Comparison of ENCODE assay signal across 14 cellular contexts in genomic region chr15:35912196-35912595, GRCh38.
A peak's percentile ranks its signal among the peaks of the same experiment; 100 is the strongest.
DNase-seq lines count a peak whose midpoint lies in the region; ATAC-seq, FAIRE-seq and TF ChIP-seq lines count a peak whose summit lies in the region.
"Had no signal": no experiment of that assay in that cellular context is flagged by ENCODE, and none has a peak within 500 bp of the region (broad histone marks: within the 10 kb centered on the region; RNA-seq: fewer than 3 reads in every experiment).

No MANE protein-coding gene starts in this region.

- H3K79me2 ChIP-seq in HepG2 (ENCODE audit: insufficient read depth, low read length) = no peaks in the 10 kb centered on the region

- H3K27me3 ChIP-seq in AG04450 (ENCODE audit: control insufficient read depth, insufficient read depth, low read length) = no peaks in the 10 kb centered on the region
- peaks cover 0 to 5% (median 0%) of the 10 kb centered on the region in 45 donors for H3K27me3 ChIP-seq in dorsolateral prefrontal cortex
- no peaks in the 10 kb centered on the region for H3K27me3 ChIP-seq in HepG2 (ENCODE audit: control insufficient read depth in 1 of 2, insufficient read depth in 2 of 2, low read length in 2 of 2)
- H3K27me3 ChIP-seq: sigmoid colon had no signal

- H3K9me3 ChIP-seq in AG04450 (ENCODE audit: control insufficient read depth, insufficient read depth, low read length) (peaks cover 2% of the 10 kb centered on the region; the same call in 1 of the 2 replicates), HepG2 (ENCODE audit: low read length) (no peaks in the 10 kb centered on the region)

- intact Hi-C loops in dorsolateral prefrontal cortex (cut with DNase I) = loop anchor here in 1 of 2 donors (10.0 kb wide), 1 partner anchor 157 kb away; no protein-coding TSS in a partner anchor
- intact Hi-C loops in HepG2 (cut with micrococcal nuclease; ENCODE audit: unreplicated experiment) = no loop called here

- no peak overlapping the region for H3K4me2 ChIP-seq in HepG2 (ENCODE audit: low read depth, low read length)

- CTCF ChIA-PET in AG04450 (lab: Charles Lee) = no interaction called here
- CTCF ChIA-PET in HepG2 (lab: Yijun Ruan, JAX; ENCODE audit: low intra/inter-chr PET ratio, low total read pairs) = no interaction called here

- no peak for FAIRE-seq in HepG2 (lab: Jason Lieb, UNC)

- no peak overlapping the region for H3K9ac ChIP-seq in HepG2 (ENCODE audit: insufficient read depth, low read depth, low read length)

- POLR2A ChIA-PET in AG04450 (lab: Yijun Ruan, JAX) = no interaction called here
- POLR2A ChIA-PET in HepG2 (lab: Yijun Ruan, JAX) = no interaction called here

- TF ChIP-seq EP300 in HepG2 (IDR thresholded peaks at IDR 0.05; ENCODE audit: low read depth in 2 of 2, low read length in 2 of 2) (no peak), HepG2 (CRISPR knock-in tag; IDR thresholded peaks at IDR 0.05; ENCODE audit: borderline replicate concordance) (no peak)

- no peak for TF ChIP-seq RAD21 in HepG2 (CRISPR knock-in tag; IDR thresholded peaks at IDR 0.05)

- H3K36me3 ChIP-seq in HepG2 (replicated peaks in 1 of 2; ENCODE audit: control insufficient read depth in 1 of 2, insufficient read depth in 2 of 2, low read length in 2 of 2) = no peaks in the 10 kb centered on the region
- H3K36me3 ChIP-seq: sigmoid colon had no signal

- no peak for ATAC-seq in HepG2
- ATAC-seq: activated CD4-positive, CD25-positive, alpha-beta regulatory T cell treated with anti-CD3 and anti-CD28 coated beads, Interleukin-2, amount 50 U/mL, for 24 hours; activated T-cell treated with anti-CD3 and anti-CD28 coated beads, Interleukin-2, amount 50 U/mL, for 72 hours had no signal

- TF ChIP-seq POLR2A in HepG2 (IDR thresholded peaks at IDR 0.05; ENCODE audit: insufficient read depth in 1 of 2, low read depth in 2 of 2, low read length in 2 of 2) = no peak

- no TSS peak for BruUV-seq in HepG2 (replicated peaks; lab: Mats Ljungman, UMichigan)

- H3K4me3 ChIP-seq in AG04450 (ENCODE audit: low read depth, low read length) (no peak overlapping the region), LNCaP clone FGC (ENCODE audit: low read depth, low read length) (no peak overlapping the region), dorsolateral prefrontal cortex (no peak overlapping the region), HepG2 (replicated peaks in 1 of 3; ENCODE audit: insufficient read depth in 1 of 3, low read depth in 2 of 3, low read length in 3 of 3) (no peak overlapping the region)
- H3K4me3 ChIP-seq: sigmoid colon had no signal

- no peak overlapping the region for H3K27ac ChIP-seq in AG04450 (ENCODE audit: low read depth, low read length)
- H3K27ac ChIP-seq in dorsolateral prefrontal cortex = no peak overlapping the region
- no peak overlapping the region for H3K27ac ChIP-seq in HepG2 (ENCODE audit: extremely low read length, insufficient read depth, low read length)
- H3K27ac ChIP-seq: sigmoid colon had no signal

- no peak for DNase-seq in AG04450 (ENCODE audit: low read depth, low spot score)
- no peak for DNase-seq in LNCaP clone FGC (ENCODE audit: low read depth)
- DNase-seq in dorsolateral prefrontal cortex = no peak
- no peak for DNase-seq in HepG2 (ENCODE audit: low spot score)
- DNase-seq in effector CD4-positive, alpha-beta T cell = no peak
- no peak for DNase-seq in HK-2 (ENCODE audit: unreplicated experiment)
- DNase-seq in NCI-H187 treated with DMSO at 0.1 percent for 48 hours (lab: John Stamatoyannopoulos, UW) = no peak
- DNase-seq in 8988T = no peak
- DNase-seq: activated T-cell treated with anti-CD3 and anti-CD28 coated beads, Interleukin-2, amount 50 U/mL, for 72 hours; CD4-positive, alpha-beta memory T cell; SHP77; sigmoid colon; trophoblast cell had no signal

- H3K4me1 ChIP-seq in HepG2 (ENCODE audit: insufficient read depth, low read length) = no peaks in the 10 kb centered on the region

- in situ Hi-C loops in HepG2 (cut with HindIII; ENCODE audit: extremely low pct_ligation_motif_present, low pct_unique_long_range_greater_than_20kb) = no loop called here

- peak; percentile 12; the same call in 1 of the 2 replicates for TF ChIP-seq CTCF in AG04450 (IDR thresholded peaks at IDR 0.05; ENCODE audit: low read depth, low read length)
- TF ChIP-seq CTCF in LNCaP clone FGC (IDR thresholded peaks at IDR 0.05; ENCODE audit: control insufficient read depth, extremely low read depth, insufficient read depth) = peak; percentile 66
- peak in 29 of 56 donors; percentile 5 to 69 (median 28) for TF ChIP-seq CTCF in dorsolateral prefrontal cortex (IDR thresholded peaks at IDR 0.05 in 54 of 56, conservative IDR thresholded peaks at IDR 0.05 in 2 of 56; ENCODE audit: low read depth in 1 of 56, partially characterized antibody in 56 of 56)
- no peak for TF ChIP-seq CTCF in HepG2 (CRISPR knock-in tag; IDR thresholded peaks at IDR 0.05)

- no peak overlapping the region for H2AFZ ChIP-seq in HepG2 (ENCODE audit: low read length)

- WGBS in HepG2 (ENCODE audit: low lambda C conversion rate) = 7% methylated on average over 2 of the region's 2 CpGs

- no peaks in the 10 kb centered on the region for H4K20me1 ChIP-seq in HepG2 (ENCODE audit: insufficient read depth, low read length)

TF ChIP-seq in HepG2, 621 proteins besides CTCF, POLR2A, EP300 and RAD21:
- TF ChIP-seq SCMH1 (CRISPR knock-in tag; IDR thresholded peaks at IDR 0.05; ENCODE audit: borderline replicate concordance) (no peak), PAWR (CRISPR knock-in tag; IDR thresholded peaks at IDR 0.05; ENCODE audit: borderline replicate concordance) (no peak), NR3C1 (CRISPR knock-in tag; IDR thresholded peaks at IDR 0.05) (no peak), ZNF18 (CRISPR knock-in tag; IDR thresholded peaks at IDR 0.05; ENCODE audit: insufficient replicate concordance) (no peak), STAG1 (CRISPR knock-in tag; IDR thresholded peaks at IDR 0.05) (peak; percentile 10; the same call in 1 of the 2 replicates)
